ENCODE assay signal across 1 cellular context in genomic region chr1:19852036-19852435, GRCh38.
TF ChIP-seq lines count a peak whose summit lies in the region.

No MANE protein-coding gene starts in this region.

TF ChIP-seq in IMR-90, 13 proteins besides CTCF, POLR2A, EP300 and RAD21:
- no peak for TF ChIP-seq ELK1 (IDR thresholded peaks at IDR 0.05; ENCODE audit: borderline replicate concordance, low read depth, low read length)
- no peak for TF ChIP-seq USF2 (IDR thresholded peaks at IDR 0.05; ENCODE audit: low read depth, low read length)
- no peak for TF ChIP-seq RFX5 (IDR thresholded peaks at IDR 0.05; ENCODE audit: low read depth, low read length)
- no peak for TF ChIP-seq MAFK (IDR thresholded peaks at IDR 0.05; ENCODE audit: low read depth, low read length)
- TF ChIP-seq CHD1 (IDR thresholded peaks at IDR 0.05; ENCODE audit: low read depth, low read length), result no peak
- no peak for TF ChIP-seq RCOR1 (IDR thresholded peaks at IDR 0.05; ENCODE audit: insufficient replicate concordance, low read length)
- no peak for TF ChIP-seq MAZ (IDR thresholded peaks at IDR 0.05; ENCODE audit: borderline replicate concordance, low read depth, low read length)
- no peak for TF ChIP-seq BHLHE40 (IDR thresholded peaks at IDR 0.05; ENCODE audit: low read depth, low read length)
- TF ChIP-seq SMC3 (IDR thresholded peaks at IDR 0.05; ENCODE audit: low read depth, low read length), result no peak
- no peak for TF ChIP-seq CEBPB (IDR thresholded peaks at IDR 0.05; ENCODE audit: low read depth, low read length)
- no peak for TF ChIP-seq MXI1 (IDR thresholded peaks at IDR 0.05; ENCODE audit: borderline replicate concordance, low read depth, low read length)
- TF ChIP-seq NFE2L2 (IDR thresholded peaks at IDR 0.05; ENCODE audit: low read depth, low read length), result no peak
- no peak for TF ChIP-seq FOS (IDR thresholded peaks at IDR 0.05; ENCODE audit: low read depth, low read length)
